ENCODE assay signal across 8 cellular contexts in the genomic region with DNA sequence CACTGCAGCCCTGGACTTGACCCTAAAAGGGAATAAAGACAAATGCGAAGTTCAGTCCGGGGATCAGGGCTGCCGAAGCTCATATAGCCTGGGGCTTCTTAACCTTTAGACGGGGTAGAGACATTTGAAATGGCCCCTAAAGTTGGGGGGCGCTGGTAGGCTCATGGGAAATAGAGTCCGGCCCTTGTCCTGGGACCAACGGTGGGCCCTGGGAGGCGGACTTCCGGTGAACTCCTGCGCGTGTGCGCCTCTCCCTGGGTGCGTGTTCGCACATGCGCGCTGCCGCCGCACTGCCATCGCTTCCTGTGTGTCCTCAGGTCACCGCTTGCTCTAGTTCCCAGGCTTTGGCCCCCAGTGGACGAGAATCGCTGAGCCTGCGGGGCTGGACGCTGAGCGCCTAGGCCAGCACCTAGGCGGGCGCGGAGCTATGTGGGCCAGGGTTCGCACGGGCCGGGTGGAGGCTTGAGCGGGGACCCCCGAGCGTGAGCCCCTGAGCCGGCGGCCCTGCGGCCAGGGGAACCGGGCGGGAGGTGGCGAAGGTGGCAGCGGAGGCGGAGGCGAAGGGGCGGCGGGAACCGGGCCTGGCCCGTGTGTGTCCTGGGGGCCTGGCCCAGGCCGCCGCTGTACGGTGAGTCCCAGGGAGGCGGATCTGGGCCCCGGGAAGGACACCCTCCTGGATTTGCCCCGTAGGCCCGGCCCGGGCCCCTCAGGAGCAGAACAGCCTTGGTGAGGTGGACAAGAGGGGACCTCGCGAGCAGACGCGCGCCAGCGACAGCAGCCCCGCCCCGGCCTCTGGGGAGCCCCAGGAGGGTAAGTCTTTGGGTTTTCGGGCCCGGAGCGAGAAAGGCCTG. TPM values are rescaled to one million over a fixed set of nuclear protein-coding genes. Genes with fewer than 3 reads are reported as not detected.
DNase-seq lines count a peak whose midpoint lies in the region; FAIRE-seq lines count a peak whose summit lies in the region.

No MANE protein-coding gene starts in this region.

- H3K27me3 Mint-ChIP-seq in activated naive CD4-positive, alpha-beta T cell treated with anti-CD3 and anti-CD28 coated beads for 36 hours (ENCODE audit: low read depth): no peaks in the 10 kb centered on the region

- peak overlapping the region; percentile 71 for H3K4me3 ChIP-seq in HAP-1
- H3K4me3 ChIP-seq in MG63: peak overlapping the region; percentile 77
- H3K4me3 ChIP-seq in SJCRH30: peak overlapping the region; percentile 92

- FAIRE-seq in G401.6 (lab: Jason Lieb, UNC): peak; percentile 72

- intact Hi-C loops in activated naive CD4-positive, alpha-beta T cell treated with anti-CD3 and anti-CD28 coated beads for 36 hours (cut with micrococcal nuclease): loop anchor here (1.0 kb wide), 1 partner anchor 22 kb away; no protein-coding TSS in a partner anchor

- H3K27ac ChIP-seq in SJCRH30: peak overlapping the region; percentile 72

- H3K9me3 ChIP-seq in HAP-1: peaks cover 3% of the 10 kb centered on the region; the same call in 1 of the 2 replicates
- no peaks in the 10 kb centered on the region for H3K9me3 ChIP-seq in MG63
- no peaks in the 10 kb centered on the region for H3K9me3 ChIP-seq in SJCRH30 (replicated peaks)

- in situ Hi-C loops in HAP-1 (cut with MboI; ENCODE audit: low sequenced_read_pairs): no loop called here

- peaks cover 22% of the 10 kb centered on the region for H3K36me3 Mint-ChIP-seq in activated naive CD4-positive, alpha-beta T cell treated with anti-CD3 and anti-CD28 coated beads for 36 hours (ENCODE audit: low read depth)

- peak overlapping the region; percentile 86 for H3K4me3 Mint-ChIP-seq in activated naive CD4-positive, alpha-beta T cell treated with anti-CD3 and anti-CD28 coated beads for 36 hours

- H3K36me3 ChIP-seq in HAP-1 (replicated peaks) (peaks cover 13% of the 10 kb centered on the region), MG63 (peaks cover 20% of the 10 kb centered on the region), SJCRH30 (peaks cover 21% of the 10 kb centered on the region)

- DNase-seq in HAP-1 (ENCODE audit: low spot score in 2 of 2) (peak; percentile 84 to 92), MG63 (peak; percentile 91), SJCRH30 (peak; percentile 96 to 98), germinal center (ENCODE audit: low spot score) (peak; percentile 90), non-pigmented ciliary epithelial cell (ENCODE audit: low read depth) (peak; percentile 67), superior temporal gyrus (ENCODE audit: extremely low spot score) (peak; percentile 97)
- peak; percentile 90 for DNase-seq in activated naive CD4-positive, alpha-beta T cell treated with anti-CD3 and anti-CD28 coated beads for 36 hours

- peaks cover 21% of the 10 kb centered on the region for H3K4me1 Mint-ChIP-seq in activated naive CD4-positive, alpha-beta T cell treated with anti-CD3 and anti-CD28 coated beads for 36 hours (ENCODE audit: low read depth)

- H3K27me3 ChIP-seq in HAP-1 (ENCODE audit: low read depth) (no peaks in the 10 kb centered on the region), MG63 (no peaks in the 10 kb centered on the region), SJCRH30 (no peaks in the 10 kb centered on the region)

- CTCF ChIA-PET in activated naive CD4-positive, alpha-beta T cell treated with anti-CD3 and anti-CD28 coated beads for 36 hours (lab: Charles Lee): interaction anchor here (0.6 kb wide), 1 partner anchor 218 kb away, joined by 3 read pairs; no protein-coding TSS in a partner anchor

- H3K4me1 ChIP-seq in HAP-1: peaks cover 4% of the 10 kb centered on the region
- H3K4me1 ChIP-seq in SJCRH30: no peaks in the 10 kb centered on the region

- H3K27ac Mint-ChIP-seq in activated naive CD4-positive, alpha-beta T cell treated with anti-CD3 and anti-CD28 coated beads for 36 hours: peak overlapping the region; percentile 77

- H3K9me3 Mint-ChIP-seq in activated naive CD4-positive, alpha-beta T cell treated with anti-CD3 and anti-CD28 coated beads for 36 hours: no peaks in the 10 kb centered on the region

RNA-seq across cellular contexts. Expression of a gene that starts 23.0 kb away (rescaled TPM):
- 7.1 and 8.0 TPM in 2 replicates for total RNA-seq in MG63 (2014; rRNA removed; shearing (Covaris generic); ENCODE audit: low replicate concordance)
- 37.7 and 41.6 TPM in 2 replicates for total RNA-seq in SJCRH30 (2014; rRNA removed; shearing (Covaris generic))
- 10 to 100 TPM; 12.8 to 13.3 TPM for total RNA-seq in activated naive CD4-positive, alpha-beta T cell treated with anti-CD3 and anti-CD28 coated beads for 36 hours

RNA-seq across cellular contexts. Expression of a gene that starts 24.2 kb away (rescaled TPM):
- 0.20 TPM in 1 of 2 replicates, not detected in the other for total RNA-seq in MG63 (2014; rRNA removed; shearing (Covaris generic); ENCODE audit: low replicate concordance)
- total RNA-seq in SJCRH30 (2014; rRNA removed; shearing (Covaris generic)): 0.10 and 0.18 TPM in 2 replicates
- total RNA-seq in activated naive CD4-positive, alpha-beta T cell treated with anti-CD3 and anti-CD28 coated beads for 36 hours: not detected

Comparison
In these comparisons a context has a peak if more than half of its experiments do, and no peak if none do; other contexts are left out.
1. Peak in every context shown above with its lines: DNase-seq, H3K4me3 ChIP-seq and H3K27ac ChIP-seq.